16 cellular contexts compared by ENCODE assay signal in the genomic region with DNA sequence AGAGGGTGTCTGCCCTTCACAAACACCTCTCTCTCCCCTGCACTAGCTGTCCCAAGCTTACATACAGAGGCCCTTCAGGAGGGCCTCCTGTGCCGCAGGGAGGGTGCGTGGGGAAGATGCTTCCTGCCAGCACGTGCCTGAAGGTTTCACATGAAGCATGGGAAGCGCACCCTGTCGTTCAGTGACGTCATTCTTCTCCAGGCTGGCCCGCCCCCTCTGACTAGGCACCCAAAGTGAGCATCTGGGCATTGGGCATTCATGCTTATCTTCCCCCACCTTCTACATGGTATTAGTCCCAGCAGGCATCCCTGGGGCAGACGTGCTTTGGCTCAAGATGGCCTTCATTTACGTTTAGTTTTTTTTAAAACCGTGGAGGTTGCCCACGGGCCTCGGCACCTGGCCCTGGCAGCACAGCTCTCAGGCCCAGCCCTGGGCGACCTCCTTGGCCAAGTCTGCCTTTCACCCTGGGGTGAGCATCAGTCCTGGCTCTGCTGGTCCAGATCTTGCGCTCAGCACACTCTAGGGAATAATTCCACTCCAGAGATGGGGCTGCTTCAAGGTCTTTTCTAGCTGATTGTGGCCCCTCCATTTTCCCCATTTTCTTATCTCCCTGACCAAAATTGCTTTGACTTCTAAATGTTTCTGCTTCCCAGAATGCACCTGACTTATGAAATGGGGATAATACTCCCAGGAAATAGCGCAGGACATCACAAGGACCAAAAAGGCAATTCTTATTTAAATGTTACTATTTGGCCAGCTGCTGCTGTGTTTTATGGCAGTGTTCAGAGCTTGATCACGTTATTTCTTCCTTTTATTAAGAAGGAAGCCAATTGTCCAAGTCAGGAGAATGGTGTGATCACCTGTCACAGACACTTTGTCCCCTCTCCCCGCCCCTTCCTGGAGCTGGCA. TPM values are rescaled to one million over a fixed set of nuclear protein-coding genes. Genes with fewer than 3 reads are reported as not detected.
A peak's percentile ranks its signal among the peaks of the same experiment; 100 is the strongest.
DNase-seq lines count a peak whose midpoint lies in the region; TF ChIP-seq lines count a peak whose summit lies in the region.
"Had no signal": no experiment of that assay in that cellular context is flagged by ENCODE, and none has a peak within 500 bp of the region (broad histone marks: within the 10 kb centered on the region; RNA-seq: fewer than 3 reads in every experiment).

No MANE protein-coding gene starts in this region.

- TF ChIP-seq EP300 in stomach (IDR thresholded peaks at IDR 0.05), result no peak

- TF ChIP-seq CTCF in BE2C (IDR thresholded peaks at IDR 0.05; ENCODE audit: low read depth, low read length) (no peak), fibroblast of pulmonary artery (IDR thresholded peaks at IDR 0.05; ENCODE audit: low read length, missing control alignments) (no peak), stomach (IDR thresholded peaks at IDR 0.05) (no peak)

- H3K9me3 ChIP-seq in BE2C, result no peaks in the 10 kb centered on the region
- H3K9me3 ChIP-seq in stomach, result no peaks in the 10 kb centered on the region

- WGBS in stomach, 5 donors, result 80 to 88% (median 85%) methylated on average over 16 to 17 of the region's 17 CpGs

- peaks cover 17% of the 10 kb centered on the region for H3K36me3 ChIP-seq in BE2C
- H3K36me3 ChIP-seq in stomach, result peaks cover 58 to 99% (median 93%) of the 10 kb centered on the region in 4 donors

- no peak for TF ChIP-seq POLR2A in stomach (IDR thresholded peaks at IDR 0.05)

- H3K4me1 ChIP-seq in BE2C, result peaks cover 31% of the 10 kb centered on the region
- H3K4me1 ChIP-seq in stomach, result peaks cover 0 to 25% (median 0%) of the 10 kb centered on the region in 4 donors

- intact Hi-C loops in stomach (cut with DNase I; ENCODE audit: low total_unique reads), result no loop called here

- H3K27me3 ChIP-seq in BE2C (no peaks in the 10 kb centered on the region), stomach (no peaks in the 10 kb centered on the region)
- H3K27me3 ChIP-seq: cardiac muscle cell had no signal

- DNase-seq in BE2C (peak; percentile 40), COLO668 (lab: John Stamatoyannopoulos, UW; ENCODE audit: unreplicated experiment) (peak; percentile 68), NCI-H82 treated with DMSO at 0.1 percent for 48 hours (lab: John Stamatoyannopoulos, UW; ENCODE audit: unreplicated experiment) (peak; percentile 83), fibroblast of pulmonary artery (ENCODE audit: low read depth) (peak; percentile 16), dedifferentiated amniotic fluid mesenchymal stem cell (ENCODE audit: extremely low spot score) (no peak), stomach (no peak), AML-193 (lab: John Stamatoyannopoulos, UW) (no peak)
- DNase-seq: DMS79; effector memory CD4-positive, alpha-beta T cell; stimulated activated CD4-positive, alpha-beta T cell treated with anti-CD3 and anti-CD28 coated beads, Interleukin-4, amount 100 ng/mL, for 4 hours had no signal

- H3K27ac ChIP-seq in stomach, result no peak overlapping the region
- H3K27ac ChIP-seq: cardiac muscle cell had no signal

- H3K4me3 ChIP-seq in BE2C (ENCODE audit: low read depth, low read length) (no peak overlapping the region), fibroblast of pulmonary artery (replicated peaks; ENCODE audit: low read depth, low read length) (no peak overlapping the region), stomach (no peak overlapping the region)
- H3K4me3 ChIP-seq: cardiac muscle cell had no signal

RNA-seq across cellular contexts. Expression of a gene that starts 6.1 kb away (rescaled TPM):
- 33.1 TPM for polyA plus RNA-seq in BE2C (2012; ENCODE audit: insufficient read depth, insufficient read length, low read depth)
- 1 to 10 TPM in 2 of 5 donors, not detected in 3; 4.2 to 7.2 TPM for total RNA-seq in stomach
- 1 to 10 TPM in 2 of 3 donors, under 1 TPM in 1; 0.48 to 2.7 (median 2.0) TPM for polyA plus RNA-seq in stomach
- total RNA-seq: activated CD8-positive, alpha-beta memory T cell treated with anti-CD3 and anti-CD28 coated beads for 36 hours; omental fat pad; RPMI7951; T-helper 1 cell treated with Interleukin-12 subunit alpha and Interleukin-12 subunit beta and Interleukin-4 antibody, amounts not matched to agents 30 ng/mL and 1 ng/mL, for 36 hours; WTC11 had no signal

RNA-seq across cellular contexts. Expression of a gene that starts 17.2 kb away (rescaled TPM):
- 6.5 TPM for polyA plus RNA-seq in BE2C (2012; ENCODE audit: insufficient read depth, insufficient read length, low read depth)
- 1 to 10 TPM in 1 of 5 donors, not detected in 4; 1.6 TPM for total RNA-seq in stomach
- polyA plus RNA-seq in stomach, result 10 to 100 TPM in 1 of 3 donors, 1 to 10 TPM in 2; 1.0 to 12.8 (median 3.9) TPM
- total RNA-seq: activated CD8-positive, alpha-beta memory T cell treated with anti-CD3 and anti-CD28 coated beads for 36 hours; omental fat pad; RPMI7951; T-helper 1 cell treated with Interleukin-12 subunit alpha and Interleukin-12 subunit beta and Interleukin-4 antibody, amounts not matched to agents 30 ng/mL and 1 ng/mL, for 36 hours; WTC11 had no signal

RNA-seq across cellular contexts. Expression of a gene that starts 35.5 kb away (rescaled TPM):
- 10.9 TPM for polyA plus RNA-seq in BE2C (2012; ENCODE audit: insufficient read depth, insufficient read length, low read depth)
- 10 to 100 TPM in 4 of 5 donors, 1 to 10 TPM in 1; 4.9 to 49.6 (median 14.6) TPM for total RNA-seq in stomach
- 1 to 10 TPM; 4.1 to 6.2 (median 4.1) TPM for polyA plus RNA-seq in stomach

RNA-seq across cellular contexts. Expression of a gene that starts 35.7 kb away (rescaled TPM):
- polyA plus RNA-seq in BE2C (2012; ENCODE audit: insufficient read depth, insufficient read length, low read depth), result 12.7 TPM
- 100 to 1,000 TPM in 2 of 5 donors, 10 to 100 TPM in 3; 42.0 to 171 (median 75.6) TPM for total RNA-seq in stomach
- polyA plus RNA-seq in stomach, result 1 to 10 TPM; 5.3 to 8.9 (median 5.5) TPM

Comparison
In these comparisons a context has a peak if more than half of its experiments do, and no peak if none do; other contexts are left out.
1. DNase-seq: peak in BE2C (single experiment), COLO668 (single experiment), NCI-H82 treated with DMSO at 0.1 percent for 48 hours (single experiment) and fibroblast of pulmonary artery (single experiment); none in dedifferentiated amniotic fluid mesenchymal stem cell (single experiment), stomach (single experiment) and AML-193 (0 of 2).